ENCODE assay signal across 8 cellular contexts in genomic region chr11:62840712-62841360, GRCh38. TPM values are rescaled to one million over a fixed set of nuclear protein-coding genes. Genes with fewer than 3 reads are reported as not detected.
DNase-seq lines count a peak whose midpoint lies in the region; ATAC-seq and TF ChIP-seq lines count a peak whose summit lies in the region.
"Not testable (repeated sequence)": the region's sequence is repeated elsewhere in the genome, so short reads cannot be mapped to it uniquely, and the experiment has no call there.

No MANE protein-coding gene starts in this region.

- peak overlapping the region; percentile 97 for H3K27ac ChIP-seq in AG04450 (ENCODE audit: low read depth, low read length)

- H3K4me3 ChIP-seq in AG04450 (ENCODE audit: low read depth, low read length): peak overlapping the region; percentile 97

- peak; percentile 8 for ATAC-seq in GM21526 (IDR thresholded peaks at IDR 0.05; ENCODE audit: low FRiP score, unreplicated experiment)
- ATAC-seq in esophagus mucosa: peak; percentile 3

- TF ChIP-seq CTCF in AG04450 (IDR thresholded peaks at IDR 0.05; ENCODE audit: low read depth, low read length): not testable (repeated sequence)

- POLR2A ChIA-PET in AG04450 (lab: Yijun Ruan, JAX): interaction anchor here (0.5 to 3.0 kb wide), 55 partner anchors 8 to 1938 kb away, joined by 3 to 172 read pairs (median 5); partner anchors contain the start of genes B3GAT3, C11orf98, CSKMT and EEF1G

- not testable (repeated sequence) for H3K9me3 ChIP-seq in AG04450 (ENCODE audit: control insufficient read depth, insufficient read depth, low read length)

- DNase-seq in AG04450 (ENCODE audit: low read depth, low spot score): peak; percentile 62
- peak; percentile 61 for DNase-seq in NCI-H1105 treated with DMSO at 0.1 percent for 48 hours (lab: John Stamatoyannopoulos, UW)
- DNase-seq in SKM-1 treated with dmso at 0.1 percent for 144 hours (lab: John Stamatoyannopoulos, UW; ENCODE audit: unreplicated experiment): peak; percentile 70
- peak; percentile 76 for DNase-seq in activated T-helper 9 cell treated with anti-CD3 and anti-CD28 coated beads, Interleukin-2, amount 50 U/mL, for 16 hours (ENCODE audit: low read depth)
- peak; percentile 91 for DNase-seq in mesenteric fat pad (ENCODE audit: low spot score)
- peak; percentile 52 for DNase-seq in stimulated activated CD4-positive, alpha-beta T cell treated with anti-CD3 and anti-CD28 coated beads, Interleukin-2, amount 100 ng/mL, for 4 hours (ENCODE audit: low read depth)

- CTCF ChIA-PET in AG04450 (lab: Charles Lee): not testable (repeated sequence)

- not testable (repeated sequence) for H3K27me3 ChIP-seq in AG04450 (ENCODE audit: control insufficient read depth, insufficient read depth, low read length)

RNA-seq across cellular contexts. Expression of gene WDR74, which starts 1.4 kb away (rescaled TPM):
- polyA plus RNA-seq in AG04450 (2011; rRNA removed): 18.0 and 21.6 TPM in 2 replicates
- 112 and 141 TPM in 2 replicates for polyA minus RNA-seq in AG04450 (2011; rRNA and poly(A)+ RNA removed)
- total RNA-seq in esophagus mucosa (41.0 TPM), mesenteric fat pad (50.9 TPM)

RNA-seq across cellular contexts. Expression of gene TEX54, which starts 8.2 kb away (rescaled TPM):
- not detected in 2 replicates for polyA plus RNA-seq in AG04450 (2011; rRNA removed)
- polyA minus RNA-seq in AG04450 (2011; rRNA and poly(A)+ RNA removed): not detected in 2 replicates
- total RNA-seq in esophagus mucosa: not detected
- not detected for total RNA-seq in mesenteric fat pad

RNA-seq across cellular contexts. Expression of gene STX5, which starts 9.0 kb away (rescaled TPM):
- 51.7 and 52.1 TPM in 2 replicates for polyA plus RNA-seq in AG04450 (2011; rRNA removed)
- 62.7 and 72.0 TPM in 2 replicates for polyA minus RNA-seq in AG04450 (2011; rRNA and poly(A)+ RNA removed)
- total RNA-seq in esophagus mucosa (25.1 TPM), mesenteric fat pad (41.8 TPM)

RNA-seq across cellular contexts. Expression of gene NXF1, which starts 35.6 kb away (rescaled TPM):
- 48.9 and 66.1 TPM in 2 replicates for polyA plus RNA-seq in AG04450 (2011; rRNA removed)
- 38.3 and 45.0 TPM in 2 replicates for polyA minus RNA-seq in AG04450 (2011; rRNA and poly(A)+ RNA removed)
- total RNA-seq in esophagus mucosa: 39.1 TPM
- total RNA-seq in mesenteric fat pad: 77.6 TPM

RNA-seq across cellular contexts. Expression of gene SLC3A2, which starts 39.9 kb away (rescaled TPM):
- polyA plus RNA-seq in AG04450 (2011; rRNA removed): 263 and 284 TPM in 2 replicates
- 177 and 196 TPM in 2 replicates for polyA minus RNA-seq in AG04450 (2011; rRNA and poly(A)+ RNA removed)
- 233 TPM for total RNA-seq in esophagus mucosa
- 202 TPM for total RNA-seq in mesenteric fat pad

Comparison
In these comparisons a context has a peak if more than half of its experiments do, and no peak if none do; other contexts are left out.
1. Peak in every context shown above with its lines: DNase-seq, ATAC-seq, H3K4me3 ChIP-seq and H3K27ac ChIP-seq.